ENCODE assay signal across 9 cellular contexts in genomic region chr2:224778474-224778877, GRCh38.
DNase-seq lines count a peak whose midpoint lies in the region; ATAC-seq, FAIRE-seq and TF ChIP-seq lines count a peak whose summit lies in the region.
"Had no signal": no experiment of that assay in that cellular context is flagged by ENCODE, and none has a peak within 500 bp of the region (broad histone marks: within the 10 kb centered on the region; RNA-seq: fewer than 3 reads in every experiment).

No MANE protein-coding gene starts in this region.

- no peak overlapping the region for H3K4me3 ChIP-seq in HFF-Myc (replicated peaks; ENCODE audit: low read depth, low read length)
- H3K4me3 ChIP-seq: skin epidermis had no signal

- FAIRE-seq in endometrium (lab: Jason Lieb, UNC), result peak; percentile 91

- POLR2A ChIA-PET in activated CD8-positive, alpha-beta T cell treated with anti-CD3 and anti-CD28 coated beads for 36 hours (lab: Charles Lee), result no interaction called here

- H3K27me3 Mint-ChIP-seq in activated CD8-positive, alpha-beta T cell treated with anti-CD3 and anti-CD28 coated beads for 36 hours, result no peaks in the 10 kb centered on the region
- no peaks in the 10 kb centered on the region for H3K27me3 Mint-ChIP-seq in nephron progenitor cell (ENCODE audit: low read depth, poor library complexity)

- ATAC-seq in activated CD8-positive, alpha-beta T cell treated with anti-CD3 and anti-CD28 coated beads for 36 hours, result peak; percentile 71

- no peaks in the 10 kb centered on the region for H3K9me3 Mint-ChIP-seq in activated CD8-positive, alpha-beta T cell treated with anti-CD3 and anti-CD28 coated beads for 36 hours
- H3K9me3 Mint-ChIP-seq in nephron progenitor cell, result no peaks in the 10 kb centered on the region

- no peak overlapping the region for H3K4me3 Mint-ChIP-seq in activated CD8-positive, alpha-beta T cell treated with anti-CD3 and anti-CD28 coated beads for 36 hours
- no peak overlapping the region for H3K4me3 Mint-ChIP-seq in nephron progenitor cell

- DNase-seq in NCI-H1417 (lab: John Stamatoyannopoulos, UW) (peak; percentile 34 to 79 (median 49)), NCI-H1417 treated with DMSO at 0.1 percent for 48 hours (lab: John Stamatoyannopoulos, UW) (no peak), HFF-Myc (ENCODE audit: extremely low read depth, low read depth) (peak; percentile 39), NCI-H69 (lab: John Stamatoyannopoulos, UW) (peak; percentile 27), nephron progenitor cell (peak; percentile 59), superior temporal gyrus (ENCODE audit: extremely low spot score) (peak; percentile 84)
- DNase-seq in activated CD8-positive, alpha-beta T cell treated with anti-CD3 and anti-CD28 coated beads for 36 hours, result peak; percentile 77

- peak; percentile 68 for TF ChIP-seq CTCF in HFF-Myc (IDR thresholded peaks at IDR 0.05; ENCODE audit: low read depth, low read length, missing control alignments)
- peak; percentile 76 for TF ChIP-seq CTCF in activated CD8-positive, alpha-beta T cell treated with anti-CD3 and anti-CD28 coated beads for 36 hours (IDR thresholded peaks at IDR 0.05)
- peak; percentile 84 for TF ChIP-seq CTCF in nephron progenitor cell (IDR thresholded peaks at IDR 0.05)

- peaks cover 6% of the 10 kb centered on the region for H3K4me1 Mint-ChIP-seq in activated CD8-positive, alpha-beta T cell treated with anti-CD3 and anti-CD28 coated beads for 36 hours (ENCODE audit: low read depth)
- no peaks in the 10 kb centered on the region for H3K4me1 Mint-ChIP-seq in nephron progenitor cell

- CTCF ChIA-PET in activated CD8-positive, alpha-beta T cell treated with anti-CD3 and anti-CD28 coated beads for 36 hours (lab: Charles Lee), result interaction anchor here (0.9 to 2.7 kb wide), 16 partner anchors 10 to 423 kb away, joined by 3 to 18 read pairs (median 4); no protein-coding TSS in a partner anchor

- intact Hi-C loops in activated CD8-positive, alpha-beta T cell treated with anti-CD3 and anti-CD28 coated beads for 36 hours (cut with micrococcal nuclease), result loop anchor here (10.0 kb wide), 1 partner anchor 424 kb away; no protein-coding TSS in a partner anchor

- H3K36me3 Mint-ChIP-seq in activated CD8-positive, alpha-beta T cell treated with anti-CD3 and anti-CD28 coated beads for 36 hours (ENCODE audit: low read depth), result peaks cover 33% of the 10 kb centered on the region
- no peaks in the 10 kb centered on the region for H3K36me3 Mint-ChIP-seq in nephron progenitor cell (ENCODE audit: low read depth)

- peak overlapping the region; percentile 16 for H3K27ac Mint-ChIP-seq in activated CD8-positive, alpha-beta T cell treated with anti-CD3 and anti-CD28 coated beads for 36 hours
- H3K27ac Mint-ChIP-seq in nephron progenitor cell, result no peak overlapping the region
